ENCODE assay signal across 7 cellular contexts in genomic region chr10:32957341-32958084, GRCh38. TPM values are rescaled to one million over a fixed set of nuclear protein-coding genes. Genes with fewer than 3 reads are reported as not detected.
A peak's percentile ranks its signal among the peaks of the same experiment; 100 is the strongest.
DNase-seq lines count a peak whose midpoint lies in the region; ATAC-seq and TF ChIP-seq lines count a peak whose summit lies in the region.

No MANE protein-coding gene starts in this region.

- peaks cover 77% of the 10 kb centered on the region for H3K79me2 ChIP-seq in hepatocyte

- intact Hi-C loops in Panc1 (cut with micrococcal nuclease; ENCODE audit: unreplicated experiment), result no loop called here

- WGBS in hepatocyte (ENCODE audit: low lambda C conversion rate, missing lambda C conversion rate), result 2% methylated on average over 65 of the region's 87 CpGs

- in situ Hi-C loops in Panc1 (cut with HindIII; ENCODE audit: low pct_unique_long_range_greater_than_20kb, low sequenced_read_pairs), result no loop called here

- H3K4me3 ChIP-seq in Panc1 (ENCODE audit: low read depth in 2 of 2, low read length in 2 of 2), result peak overlapping the region; percentile 77 to 83
- peak overlapping the region; percentile 86 for H3K4me3 ChIP-seq in hepatocyte
- peak overlapping the region; percentile 78 for H3K4me3 ChIP-seq in retinal pigment epithelial cell (ENCODE audit: low read length)

- no peaks in the 10 kb centered on the region for H3K9me2 ChIP-seq in hepatocyte (replicated peaks; ENCODE audit: insufficient read depth)

- no peak for DNase-seq in Panc1 (ENCODE audit: low read depth, low spot score)
- DNase-seq in amygdala (lab: John Stamatoyannopoulos, UW), result peak in 38 of 56 donors; percentile 5 to 74 (median 38)
- DNase-seq in hepatocyte (ENCODE audit: low spot score), result peak; percentile 77
- DNase-seq in retinal pigment epithelial cell (ENCODE audit: low read depth), result no peak
- no peak for DNase-seq in NCI-H526 treated with DMSO at 0.1 percent for 48 hours (lab: John Stamatoyannopoulos, UW)

- H3K27me3 ChIP-seq in Panc1 (ENCODE audit: control insufficient read depth, insufficient read depth, low read length) (no peaks in the 10 kb centered on the region), hepatocyte (no peaks in the 10 kb centered on the region)

- ATAC-seq in GM18520 (IDR thresholded peaks at IDR 0.05; ENCODE audit: unreplicated experiment) (peak; percentile 7), HG02852 (IDR thresholded peaks at IDR 0.05; ENCODE audit: unreplicated experiment) (peak; percentile 32), Panc1 (peak; percentile 3)

- H3K4me2 ChIP-seq in hepatocyte, result peak overlapping the region; percentile 89

- peaks cover 4% of the 10 kb centered on the region for H3K36me3 ChIP-seq in Panc1 (ENCODE audit: control insufficient read depth, insufficient read depth, low read length)
- H3K36me3 ChIP-seq in hepatocyte (replicated peaks; ENCODE audit: insufficient read depth, low read depth), result no peaks in the 10 kb centered on the region

- CTCF ChIA-PET in Panc1 (lab: Charles Lee), result no interaction called here

- BruUV-seq in Panc1 (replicated peaks; lab: Mats Ljungman, UMichigan), result no TSS peak

- peak overlapping the region; percentile 100 for H3K27ac ChIP-seq in Panc1 (ENCODE audit: low read length)
- H3K27ac ChIP-seq in hepatocyte, result peak overlapping the region; percentile 99

- TF ChIP-seq CTCF in Panc1 (IDR thresholded peaks at IDR 0.05), result no peak
- no peak for TF ChIP-seq CTCF in hepatocyte (IDR thresholded peaks at IDR 0.05; ENCODE audit: poor library complexity)
- no peak for TF ChIP-seq CTCF in retinal pigment epithelial cell (conservative IDR thresholded peaks at IDR 0.05; ENCODE audit: low read depth, low read length)

- H3K9me3 ChIP-seq in Panc1 (ENCODE audit: control insufficient read depth, insufficient read depth, low read depth, low read length) (no peaks in the 10 kb centered on the region), hepatocyte (ENCODE audit: low read depth) (no peaks in the 10 kb centered on the region)

- peaks cover 49% of the 10 kb centered on the region for H4K20me1 ChIP-seq in hepatocyte (ENCODE audit: insufficient read depth, poor library complexity, severe bottlenecking)

- H2AFZ ChIP-seq in hepatocyte, result peak overlapping the region; percentile 6

- H3K4me1 ChIP-seq in Panc1 (ENCODE audit: control insufficient read depth, insufficient read depth, low read length), result peaks cover 33% of the 10 kb centered on the region
- H3K4me1 ChIP-seq in hepatocyte (ENCODE audit: insufficient read depth), result peaks cover 43% of the 10 kb centered on the region

- POLR2A ChIA-PET in Panc1 (lab: Charles Lee), result interaction anchor here (0.6 to 1.4 kb wide), 5 partner anchors 13 to 213 kb away, joined by 4 to 8 read pairs (median 6); no protein-coding TSS in a partner anchor

RNA-seq across cellular contexts. Expression of gene ITGB1, which starts 0.5 kb away (rescaled TPM):
- 803 TPM for total RNA-seq in Panc1 (2021; ENCODE audit: unreplicated experiment)
- 484 TPM for polyA plus RNA-seq in Panc1 (2012; ENCODE audit: insufficient read length)
- total RNA-seq in hepatocyte, result 552 and 564 TPM in 2 replicates
- polyA plus RNA-seq in hepatocyte, result 291 and 292 TPM in 2 replicates

Comparison
In these comparisons a context has a peak if more than half of its experiments do, and no peak if none do; other contexts are left out.
1. DNase-seq: peak in amygdala (38 of 56) and hepatocyte (single experiment); none in Panc1 (single experiment), retinal pigment epithelial cell (single experiment) and NCI-H526 treated with DMSO at 0.1 percent for 48 hours (single experiment).
2. Peak in every context shown above with its lines, with median percentiles within 50 percentile points of each other: ATAC-seq and H3K4me3 ChIP-seq.